In genomic region chr13:27617801-27618411, GRCh38 we compare ENCODE assay signal across 13 cellular contexts. TPM values are rescaled to one million over a fixed set of nuclear protein-coding genes. Genes with fewer than 3 reads are reported as not detected.
DNase-seq lines count a peak whose midpoint lies in the region; ATAC-seq, FAIRE-seq and TF ChIP-seq lines count a peak whose summit lies in the region.
"Had no signal": no experiment of that assay in that cellular context is flagged by ENCODE, and none has a peak within 500 bp of the region (broad histone marks: within the 10 kb centered on the region; RNA-seq: fewer than 3 reads in every experiment).

No MANE protein-coding gene starts in this region.

- CTCF ChIA-PET in CD4-positive, alpha-beta T cell (lab: Charles Lee): interaction anchor here (0.6 kb wide), 1 partner anchor 72 kb away, joined by 3 read pairs; no protein-coding TSS in a partner anchor

- H3K27me3 Mint-ChIP-seq in CD4-positive, alpha-beta T cell: no peaks in the 10 kb centered on the region
- no peaks in the 10 kb centered on the region for H3K27me3 Mint-ChIP-seq in naive thymus-derived CD8-positive, alpha-beta T cell
- H3K27me3 Mint-ChIP-seq: stimulated activated naive CD8-positive, alpha-beta T cell treated with anti-CD3 and anti-CD28 coated beads, Interleukin-15, amount 100 ng/mL, for 72 hours had no signal

- H3K9me3 Mint-ChIP-seq in CD4-positive, alpha-beta T cell: no peaks in the 10 kb centered on the region
- peaks cover 0 to 5% (median 0%) of the 10 kb centered on the region in 9 donors for H3K9me3 Mint-ChIP-seq in naive thymus-derived CD8-positive, alpha-beta T cell
- H3K9me3 Mint-ChIP-seq: stimulated activated naive CD8-positive, alpha-beta T cell treated with anti-CD3 and anti-CD28 coated beads, Interleukin-15, amount 100 ng/mL, for 72 hours had no signal

- intact Hi-C loops in CD4-positive, alpha-beta T cell (cut with DNase I, micrococcal nuclease): loop anchor here in 1 of 2 experiments (5.0 kb wide), 1 partner anchor 36 kb away; no protein-coding TSS in a partner anchor

- no peak overlapping the region for H2AFZ ChIP-seq in KMS-11 (ENCODE audit: low read depth)

- peaks cover 35% of the 10 kb centered on the region for H3K36me3 Mint-ChIP-seq in CD4-positive, alpha-beta T cell (ENCODE audit: low read depth)
- peaks cover 4 to 10% (median 7%) of the 10 kb centered on the region in 3 donors for H3K36me3 Mint-ChIP-seq in naive thymus-derived CD8-positive, alpha-beta T cell

- POLR2A ChIA-PET in CD4-positive, alpha-beta T cell (lab: Charles Lee): interaction anchor here (1.0 kb wide), 1 partner anchor 12 kb away, joined by 5 read pairs; no protein-coding TSS in a partner anchor
- POLR2A ChIA-PET in naive thymus-derived CD8-positive, alpha-beta T cell (lab: Charles Lee): no interaction called here

- H3K36me3 ChIP-seq in KMS-11 (ENCODE audit: insufficient read depth) (no peaks in the 10 kb centered on the region), bronchial epithelial cell (ENCODE audit: control insufficient read depth, insufficient read depth, low read length) (peaks cover under 1% of the 10 kb centered on the region)
- H3K36me3 ChIP-seq: sigmoid colon had no signal

- no peak for ATAC-seq in CD4-positive, alpha-beta T cell (ENCODE audit: poor library complexity)
- ATAC-seq in naive thymus-derived CD8-positive, alpha-beta T cell: no peak
- ATAC-seq in HG03159 (IDR thresholded peaks at IDR 0.05; ENCODE audit: unreplicated experiment): no peak
- ATAC-seq: stimulated activated naive CD8-positive, alpha-beta T cell treated with anti-CD3 and anti-CD28 coated beads, Interleukin-15, amount 100 ng/mL, for 72 hours had no signal

- no peak overlapping the region for H3K27ac ChIP-seq in CD4-positive, alpha-beta T cell (ENCODE audit: low read depth, low read length)
- no peak overlapping the region for H3K27ac ChIP-seq in KMS-11
- H3K27ac ChIP-seq: sigmoid colon had no signal

- H3K4me2 ChIP-seq in KMS-11: peak overlapping the region; percentile 86; the same call in 1 of the 2 replicates

- H3K9ac ChIP-seq in KMS-11: no peak overlapping the region

- no peaks in the 10 kb centered on the region for H4K20me1 ChIP-seq in KMS-11 (ENCODE audit: insufficient read depth)

- no peak overlapping the region for H3K27ac Mint-ChIP-seq in CD4-positive, alpha-beta T cell
- peak overlapping the region in 3 of 10 donors; percentile 3 to 54 (median 42) for H3K27ac Mint-ChIP-seq in naive thymus-derived CD8-positive, alpha-beta T cell
- H3K27ac Mint-ChIP-seq: stimulated activated naive CD8-positive, alpha-beta T cell treated with anti-CD3 and anti-CD28 coated beads, Interleukin-15, amount 100 ng/mL, for 72 hours had no signal

- no peak for TF ChIP-seq CTCF in CD4-positive, alpha-beta T cell (IDR thresholded peaks at IDR 0.05)
- no peak for TF ChIP-seq CTCF in KMS-11 (conservative IDR thresholded peaks at IDR 0.05; ENCODE audit: low read depth, low read length)
- TF ChIP-seq CTCF in bronchial epithelial cell (IDR thresholded peaks at IDR 0.05; ENCODE audit: insufficient read depth, low read length, severe bottlenecking): no peak

- peak overlapping the region; percentile 97 for H3K4me3 Mint-ChIP-seq in CD4-positive, alpha-beta T cell
- H3K4me3 Mint-ChIP-seq in naive thymus-derived CD8-positive, alpha-beta T cell: peak overlapping the region in 8 of 10 donors; percentile 44 to 97 (median 95)

- peaks cover 69% of the 10 kb centered on the region for H3K79me2 ChIP-seq in KMS-11 (ENCODE audit: insufficient read depth, low read depth)

- H3K4me1 ChIP-seq in KMS-11 (ENCODE audit: low read depth, poor library complexity, severe bottlenecking): peaks cover 10% of the 10 kb centered on the region

- no peaks in the 10 kb centered on the region for H3K9me3 ChIP-seq in CD4-positive, alpha-beta T cell (ENCODE audit: control insufficient read depth, low read length)
- H3K9me3 ChIP-seq: sigmoid colon had no signal

- DNase-seq in CD4-positive, alpha-beta T cell: no peak
- peak; percentile 92 for DNase-seq in bronchial epithelial cell (ENCODE audit: low read depth)
- no peak for DNase-seq in naive thymus-derived CD8-positive, alpha-beta T cell
- no peak for DNase-seq in stimulated activated CD4-positive, alpha-beta T cell treated with anti-CD3 and anti-CD28 coated beads, Interleukin-2, amount 100 ng/mL, for 48 hours
- DNase-seq in ureter (ENCODE audit: low spot score): no peak
- DNase-seq in NCI-H146 (lab: John Stamatoyannopoulos, UW): no peak
- DNase-seq: activated naive CD4-positive, alpha-beta T cell treated with anti-CD3 and anti-CD28 coated beads, Interleukin-2, amount 50 U/mL, for 16 hours; C1 segment of cervical spinal cord; sigmoid colon; stimulated activated naive CD8-positive, alpha-beta T cell treated with anti-CD3 and anti-CD28 coated beads, Interleukin-15, amount 100 ng/mL, for 72 hours had no signal

- no peaks in the 10 kb centered on the region for H3K27me3 ChIP-seq in CD4-positive, alpha-beta T cell (ENCODE audit: control insufficient read depth, insufficient read depth, low read length)
- H3K27me3 ChIP-seq in KMS-11 (ENCODE audit: insufficient read depth, low read depth) (no peaks in the 10 kb centered on the region), bronchial epithelial cell (ENCODE audit: control insufficient read depth, insufficient read depth, low read length) (no peaks in the 10 kb centered on the region)
- H3K27me3 ChIP-seq: sigmoid colon had no signal

- H3K4me1 Mint-ChIP-seq in CD4-positive, alpha-beta T cell (ENCODE audit: low read depth): peaks cover 70% of the 10 kb centered on the region
- peaks cover 20 to 59% (median 55%) of the 10 kb centered on the region in 4 donors for H3K4me1 Mint-ChIP-seq in naive thymus-derived CD8-positive, alpha-beta T cell

- H3K4me3 ChIP-seq in KMS-11 (IDR thresholded peaks at IDR 0.05; ENCODE audit: insufficient read depth, low read depth, low read length) (no peak overlapping the region), bronchial epithelial cell (ENCODE audit: low read depth, low read length) (peak overlapping the region; percentile 63)
- H3K4me3 ChIP-seq: sigmoid colon had no signal

- FAIRE-seq in bronchial epithelial cell (lab: Jason Lieb, UNC): no peak
- FAIRE-seq: colon had no signal

RNA-seq across cellular contexts. Expression of gene LNX2, which starts 2.4 kb away (rescaled TPM):
- 1 to 10 TPM; 3.5 to 3.9 TPM for total RNA-seq in CD4-positive, alpha-beta T cell
- total RNA-seq in bronchial epithelial cell (29.1 and 29.2 TPM in 2 replicates), ureter (15.0 TPM)
- total RNA-seq in naive thymus-derived CD8-positive, alpha-beta T cell: 10 to 100 TPM; 10.0 to 10.8 TPM
- 1 to 10 TPM; 2.5 to 3.1 (median 2.8) TPM for polyA plus RNA-seq in naive thymus-derived CD8-positive, alpha-beta T cell

RNA-seq across cellular contexts. Expression of gene POLR1D, which starts 3.8 kb away (rescaled TPM):
- 100 to 1,000 TPM; 197 to 200 TPM for total RNA-seq in CD4-positive, alpha-beta T cell
- total RNA-seq in bronchial epithelial cell: 134 and 140 TPM in 2 replicates
- total RNA-seq in naive thymus-derived CD8-positive, alpha-beta T cell: 100 to 1,000 TPM; 160 to 165 TPM
- polyA plus RNA-seq in naive thymus-derived CD8-positive, alpha-beta T cell: 100 to 1,000 TPM; 115 to 136 (median 126) TPM
- total RNA-seq in ureter: 120 TPM
